In the genomic region with DNA sequence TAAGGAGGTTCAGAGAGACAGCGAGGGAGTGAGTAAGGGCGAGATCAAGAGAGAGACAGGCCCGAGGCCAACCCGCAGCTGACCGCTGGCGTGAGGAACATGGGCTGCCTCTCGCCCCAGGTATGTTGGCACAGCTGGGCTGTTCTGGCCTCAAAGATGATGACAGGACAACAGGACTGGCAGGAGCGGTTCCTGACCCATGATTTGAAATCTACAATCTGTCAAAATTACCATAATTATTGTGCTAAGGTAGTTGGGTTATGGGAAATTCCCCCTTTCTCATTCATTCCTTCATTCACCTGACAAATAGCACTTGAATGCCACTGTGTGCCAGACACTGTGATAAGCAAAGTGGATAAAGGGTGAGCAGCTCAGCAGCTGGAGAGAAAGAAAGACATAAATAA, we compare ENCODE assay signal across 1 cellular context.
TF ChIP-seq lines count a peak whose summit lies in the region.

No MANE protein-coding gene starts in this region.

TF ChIP-seq in IMR-90, 13 proteins besides CTCF, POLR2A, EP300 and RAD21 (continued from another document):
- TF ChIP-seq, protein P1, sequence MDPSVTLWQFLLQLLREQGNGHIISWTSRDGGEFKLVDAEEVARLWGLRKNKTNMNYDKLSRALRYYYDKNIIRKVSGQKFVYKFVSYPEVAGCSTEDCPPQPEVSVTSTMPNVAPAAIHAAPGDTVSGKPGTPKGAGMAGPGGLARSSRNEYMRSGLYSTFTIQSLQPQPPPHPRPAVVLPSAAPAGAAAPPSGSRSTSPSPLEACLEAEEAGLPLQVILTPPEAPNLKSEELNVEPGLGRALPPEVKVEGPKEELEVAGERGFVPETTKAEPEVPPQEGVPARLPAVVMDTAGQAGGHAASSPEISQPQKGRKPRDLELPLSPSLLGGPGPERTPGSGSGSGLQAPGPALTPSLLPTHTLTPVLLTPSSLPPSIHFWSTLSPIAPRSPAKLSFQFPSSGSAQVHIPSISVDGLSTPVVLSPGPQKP (IDR thresholded peaks at IDR 0.05; ENCODE audit: borderline replicate concordance, low read depth, low read length), result no peak
- TF ChIP-seq FOS (IDR thresholded peaks at IDR 0.05; ENCODE audit: low read depth, low read length), result no peak
- TF ChIP-seq SMC3 (IDR thresholded peaks at IDR 0.05; ENCODE audit: low read depth, low read length), result no peak
- no peak for TF ChIP-seq CEBPB (IDR thresholded peaks at IDR 0.05; ENCODE audit: low read depth, low read length)
- TF ChIP-seq CHD1 (IDR thresholded peaks at IDR 0.05; ENCODE audit: low read depth, low read length), result no peak
- no peak for TF ChIP-seq RCOR1 (IDR thresholded peaks at IDR 0.05; ENCODE audit: insufficient replicate concordance, low read length)
- TF ChIP-seq, protein P2, sequence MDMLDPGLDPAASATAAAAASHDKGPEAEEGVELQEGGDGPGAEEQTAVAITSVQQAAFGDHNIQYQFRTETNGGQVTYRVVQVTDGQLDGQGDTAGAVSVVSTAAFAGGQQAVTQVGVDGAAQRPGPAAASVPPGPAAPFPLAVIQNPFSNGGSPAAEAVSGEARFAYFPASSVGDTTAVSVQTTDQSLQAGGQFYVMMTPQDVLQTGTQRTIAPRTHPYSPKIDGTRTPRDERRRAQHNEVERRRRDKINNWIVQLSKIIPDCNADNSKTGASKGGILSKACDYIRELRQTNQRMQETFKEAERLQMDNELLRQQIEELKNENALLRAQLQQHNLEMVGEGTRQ (IDR thresholded peaks at IDR 0.05; ENCODE audit: low read depth, low read length), result no peak
- no peak for TF ChIP-seq NFE2L2 (IDR thresholded peaks at IDR 0.05; ENCODE audit: low read depth, low read length)
- no peak for TF ChIP-seq MAFK (IDR thresholded peaks at IDR 0.05; ENCODE audit: low read depth, low read length)
- TF ChIP-seq BHLHE40 (IDR thresholded peaks at IDR 0.05; ENCODE audit: low read depth, low read length), result no peak
TF ChIP-seq in IMR-90: peak in this region for 0.
